8 cellular contexts compared by ENCODE assay signal in genomic region chr5:74579215-74579614, GRCh38.
DNase-seq lines count a peak whose midpoint lies in the region; ATAC-seq and TF ChIP-seq lines count a peak whose summit lies in the region.

No MANE protein-coding gene starts in this region.

- peak overlapping the region; percentile 17 for H3K4me2 ChIP-seq in osteoblast (ENCODE audit: insufficient read depth, low read length)

- peak; percentile 77 for ATAC-seq in GM19463 (IDR thresholded peaks at IDR 0.05; ENCODE audit: unreplicated experiment)
- peak; percentile 71 for ATAC-seq in HG03520 (IDR thresholded peaks at IDR 0.05; ENCODE audit: unreplicated experiment)
- no peak for ATAC-seq in sciatic nerve

- TF ChIP-seq CTCF in osteoblast (IDR thresholded peaks at IDR 0.05; ENCODE audit: extremely low read depth, low read depth, low read length) (no peak), dorsolateral prefrontal cortex (IDR thresholded peaks at IDR 0.05 in 54 of 56, conservative IDR thresholded peaks at IDR 0.05 in 2 of 56; ENCODE audit: low read depth in 1 of 56, partially characterized antibody in 56 of 56) (no peak), esophagus squamous epithelium (IDR thresholded peaks at IDR 0.05) (no peak)

- no peaks in the 10 kb centered on the region for H3K79me2 ChIP-seq in osteoblast (ENCODE audit: insufficient read depth, low read length)

- H2AFZ ChIP-seq in osteoblast (ENCODE audit: low read length), result peak overlapping the region; percentile 91

- H3K9me3 ChIP-seq in osteoblast (ENCODE audit: low read depth, low read length) (no peaks in the 10 kb centered on the region), esophagus squamous epithelium (no peaks in the 10 kb centered on the region)

- intact Hi-C loops in sciatic nerve (cut with DNase I), result no loop called here
- intact Hi-C loops in dorsolateral prefrontal cortex (cut with DNase I), result no loop called here
- intact Hi-C loops in esophagus squamous epithelium (cut with DNase I), result no loop called here

- H3K4me3 ChIP-seq in osteoblast (ENCODE audit: insufficient read depth, low read length) (no peak overlapping the region), dorsolateral prefrontal cortex (no peak overlapping the region), esophagus squamous epithelium (no peak overlapping the region)

- TF ChIP-seq POLR2A in esophagus squamous epithelium (IDR thresholded peaks at IDR 0.05), result no peak

- peak; percentile 6 to 31 for DNase-seq in activated CD8-positive, alpha-beta memory T cell treated with anti-CD3 and anti-CD28 coated beads for 4 hours (ENCODE audit: low read depth in 2 of 2)
- peak; percentile 67 for DNase-seq in osteoblast (ENCODE audit: insufficient read length, low spot score, missing footprints)
- no peak for DNase-seq in sciatic nerve (ENCODE audit: low spot score)
- DNase-seq in dorsolateral prefrontal cortex, result no peak
- DNase-seq in esophagus squamous epithelium (lab: John Stamatoyannopoulos, UW), result no peak
- no peak for DNase-seq in NCI-H2029 treated with DMSO at 0.1 percent for 48 hours (lab: John Stamatoyannopoulos, UW)

- H3K27ac ChIP-seq in osteoblast (ENCODE audit: low read depth, low read length) (no peak overlapping the region), dorsolateral prefrontal cortex (no peak overlapping the region), esophagus squamous epithelium (no peak overlapping the region)

- H3K27me3 ChIP-seq in osteoblast (ENCODE audit: insufficient read depth, low read length) (no peaks in the 10 kb centered on the region), dorsolateral prefrontal cortex (no peaks in the 10 kb centered on the region), esophagus squamous epithelium (no peaks in the 10 kb centered on the region)

- 77 to 93% methylated on average over 7 of the region's 9 CpGs for WGBS in esophagus squamous epithelium, 2 donors

- peaks cover 29% of the 10 kb centered on the region for H3K4me1 ChIP-seq in osteoblast (ENCODE audit: insufficient read depth, low read length)
- H3K4me1 ChIP-seq in esophagus squamous epithelium, result peaks cover 6 to 39% (median 17%) of the 10 kb centered on the region in 3 donors

- H4K20me1 ChIP-seq in osteoblast (ENCODE audit: insufficient read depth, low read length), result no peaks in the 10 kb centered on the region

- H3K36me3 ChIP-seq in osteoblast (ENCODE audit: insufficient read depth, low read length) (no peaks in the 10 kb centered on the region), esophagus squamous epithelium (no peaks in the 10 kb centered on the region)

Comparison
In these comparisons a context has a peak if more than half of its experiments do, and no peak if none do; other contexts are left out.
1. DNase-seq: peak in activated CD8-positive, alpha-beta memory T cell treated with anti-CD3 and anti-CD28 coated beads for 4 hours (2 of 2) and osteoblast (single experiment); none in sciatic nerve (single experiment), dorsolateral prefrontal cortex (0 of 10), esophagus squamous epithelium (single experiment) and NCI-H2029 treated with DMSO at 0.1 percent for 48 hours (single experiment).